Comparison of ENCODE assay signal across 10 cellular contexts in the genomic region with DNA sequence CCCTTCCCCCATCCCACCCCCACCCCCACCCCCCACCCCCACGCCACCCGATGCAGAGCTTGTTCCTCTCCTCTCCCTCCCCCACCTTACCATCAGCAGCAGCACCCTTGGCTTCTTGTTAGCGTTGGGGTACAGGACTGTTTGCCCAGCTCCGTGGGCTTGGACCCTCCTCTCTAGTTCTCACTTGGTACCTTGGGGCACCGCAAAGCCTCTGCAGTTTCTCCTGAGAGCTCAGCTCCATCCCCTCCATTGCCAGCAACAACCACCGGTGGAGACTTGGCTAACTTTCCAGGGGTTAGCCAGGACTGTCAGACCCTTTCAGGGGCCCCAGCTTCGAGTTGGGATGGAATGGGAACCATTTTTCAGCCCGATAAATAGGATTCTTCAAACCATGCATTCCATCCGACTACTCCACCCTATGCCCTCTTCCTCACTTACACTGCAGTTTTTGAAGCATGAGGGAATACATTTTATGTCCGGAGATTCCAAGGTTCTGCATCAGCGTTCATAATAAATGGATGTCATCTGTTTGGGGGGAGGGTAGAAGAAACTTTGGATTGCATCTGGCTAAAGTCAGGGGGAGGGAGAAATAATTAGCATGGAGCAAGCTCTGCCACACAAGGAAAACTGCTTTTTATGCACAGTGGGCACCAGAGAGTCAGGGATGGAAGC. TPM values are rescaled to one million over a fixed set of nuclear protein-coding genes. Genes with fewer than 3 reads are reported as not detected.
DNase-seq lines count a peak whose midpoint lies in the region; ATAC-seq and TF ChIP-seq lines count a peak whose summit lies in the region.
"Had no signal": no experiment of that assay in that cellular context is flagged by ENCODE, and none has a peak within 500 bp of the region (broad histone marks: within the 10 kb centered on the region; RNA-seq: fewer than 3 reads in every experiment).

No MANE protein-coding gene starts in this region.

- H3K4me1 ChIP-seq in smooth muscle cell (ENCODE audit: low read depth) (peaks cover 5% of the 10 kb centered on the region), transverse colon (peaks cover 0 to 13% (median 9%) of the 10 kb centered on the region in 4 donors)

- in situ Hi-C loops in transverse colon (cut with MboI; ENCODE audit: low pct_ligation_motif_present in 1 of 4, low pct_unique_long_range_greater_than_20kb in 1 of 4, low sequenced_read_pairs in 3 of 4): no loop called here

- no peak for TF ChIP-seq EP300 in transverse colon (IDR thresholded peaks at IDR 0.05; ENCODE audit: low read depth)

- CTCF ChIA-PET in activated CD8-positive, alpha-beta memory T cell treated with anti-CD3 and anti-CD28 coated beads, Interleukin-2, amount 10 ng/mL, durations not matched to agents 7 days and 5 days (lab: Charles Lee): interaction anchor here (0.9 to 4.2 kb wide), 4 partner anchors 13 to 232 kb away, joined by 3 to 18 read pairs (median 4); a partner anchor contains a TSS

- H3K27ac Mint-ChIP-seq in activated CD8-positive, alpha-beta memory T cell treated with anti-CD3 and anti-CD28 coated beads, Interleukin-2, amount 10 ng/mL, durations not matched to agents 7 days and 5 days: no peak overlapping the region

- ATAC-seq in activated CD8-positive, alpha-beta memory T cell treated with anti-CD3 and anti-CD28 coated beads, Interleukin-2, amount 10 ng/mL, durations not matched to agents 7 days and 5 days: no peak
- no peak for ATAC-seq in GM18909 (IDR thresholded peaks at IDR 0.05; ENCODE audit: poor library complexity, unreplicated experiment)

- peaks cover 16% of the 10 kb centered on the region for H3K4me1 Mint-ChIP-seq in activated CD8-positive, alpha-beta memory T cell treated with anti-CD3 and anti-CD28 coated beads, Interleukin-2, amount 10 ng/mL, durations not matched to agents 7 days and 5 days

- H3K36me3 ChIP-seq in smooth muscle cell (ENCODE audit: low read depth) (no peaks in the 10 kb centered on the region), transverse colon (no peaks in the 10 kb centered on the region)
- H3K36me3 ChIP-seq: thoracic aorta had no signal

- H3K79me2 ChIP-seq in smooth muscle cell (ENCODE audit: low read depth): no peaks in the 10 kb centered on the region

- no peak for TF ChIP-seq POLR2A in transverse colon (IDR thresholded peaks at IDR 0.05)

- peaks cover 70% of the 10 kb centered on the region for H3K27me3 Mint-ChIP-seq in activated CD8-positive, alpha-beta memory T cell treated with anti-CD3 and anti-CD28 coated beads, Interleukin-2, amount 10 ng/mL, durations not matched to agents 7 days and 5 days

- no peaks in the 10 kb centered on the region for H3K36me3 Mint-ChIP-seq in activated CD8-positive, alpha-beta memory T cell treated with anti-CD3 and anti-CD28 coated beads, Interleukin-2, amount 10 ng/mL, durations not matched to agents 7 days and 5 days

- TF ChIP-seq CTCF in smooth muscle cell (IDR thresholded peaks at IDR 0.05; ENCODE audit: borderline replicate concordance, insufficient read depth, poor library complexity, severe bottlenecking) (no peak), transverse colon (IDR thresholded peaks at IDR 0.05) (no peak)

- WGBS in smooth muscle cell (ENCODE audit: low lambda C conversion rate): 10% methylated on average over 11 of the region's 11 CpGs
- WGBS in transverse colon (ENCODE audit: low coverage in 1 of 2), 2 donors: 26 to 28% methylated on average over 4 to 11 of the region's 11 CpGs

- peak overlapping the region; percentile 95 for H3K4me2 ChIP-seq in smooth muscle cell
- H3K4me2 ChIP-seq: PC-9 had no signal

- H3F3A ChIP-seq in smooth muscle cell (ENCODE audit: low read depth): peaks cover 18% of the 10 kb centered on the region

- H3K9me3 Mint-ChIP-seq in activated CD8-positive, alpha-beta memory T cell treated with anti-CD3 and anti-CD28 coated beads, Interleukin-2, amount 10 ng/mL, durations not matched to agents 7 days and 5 days (ENCODE audit: low read depth): no peaks in the 10 kb centered on the region

- no peak for DNase-seq in activated CD8-positive, alpha-beta memory T cell treated with anti-CD3 and anti-CD28 coated beads, Interleukin-2, amount 10 ng/mL, durations not matched to agents 7 days and 5 days
- no peak for DNase-seq in activated CD8-positive, alpha-beta memory T cell treated with anti-CD3 and anti-CD28 coated beads for 24 hours
- peak; percentile 37 for DNase-seq in SW480 (ENCODE audit: low spot score)
- DNase-seq in fibroblast of the conjunctiva (ENCODE audit: low read depth): peak; percentile 36
- no peak for DNase-seq in smooth muscle cell (lab: John Stamatoyannopoulos, UW; ENCODE audit: unreplicated experiment)
- DNase-seq in transverse colon: no peak
- DNase-seq in NCI-H2029 treated with DMSO at 0.1 percent for 48 hours (lab: John Stamatoyannopoulos, UW): no peak
- DNase-seq: PC-9 had no signal

- no peak overlapping the region for H2AFZ ChIP-seq in smooth muscle cell (ENCODE audit: low read depth)
- H2AFZ ChIP-seq: PC-9 had no signal

- peaks cover 34% of the 10 kb centered on the region for H4K20me1 ChIP-seq in smooth muscle cell (ENCODE audit: low read depth)

- H3K9me3 ChIP-seq in smooth muscle cell (replicated peaks; ENCODE audit: low read depth) (no peaks in the 10 kb centered on the region), transverse colon (no peaks in the 10 kb centered on the region)
- H3K9me3 ChIP-seq: thoracic aorta had no signal

- H3K27me3 ChIP-seq in smooth muscle cell (ENCODE audit: low read depth) (peaks cover 5% of the 10 kb centered on the region), transverse colon (peaks cover 53% of the 10 kb centered on the region)

- H3K4me3 ChIP-seq in smooth muscle cell (no peak overlapping the region), transverse colon (no peak overlapping the region)
- H3K4me3 ChIP-seq: PC-9 had no signal

- intact Hi-C loops in transverse colon (cut with DNase I; ENCODE audit: low total_unique reads): no loop called here

- no peak overlapping the region for H3K9ac ChIP-seq in smooth muscle cell (ENCODE audit: low read depth)

- peak overlapping the region; percentile 72 for H3K4me3 Mint-ChIP-seq in activated CD8-positive, alpha-beta memory T cell treated with anti-CD3 and anti-CD28 coated beads, Interleukin-2, amount 10 ng/mL, durations not matched to agents 7 days and 5 days

- H3K27ac ChIP-seq in smooth muscle cell (ENCODE audit: low read depth) (no peak overlapping the region), transverse colon (no peak overlapping the region)
- H3K27ac ChIP-seq: PC-9, thoracic aorta had no signal

RNA-seq across cellular contexts. Expression of a gene that starts 1.1 kb away (rescaled TPM):
- 1 to 10 TPM; 1.3 to 2.3 TPM for total RNA-seq in activated CD8-positive, alpha-beta memory T cell treated with anti-CD3 and anti-CD28 coated beads, Interleukin-2, amount 10 ng/mL, durations not matched to agents 7 days and 5 days
- total RNA-seq in smooth muscle cell (4.1 and 4.5 TPM in 2 replicates), transverse colon (1 to 10 TPM in 3 of 4 donors, under 1 TPM in 1; 0.37 to 6.8 (median 3.2) TPM)
- polyA plus RNA-seq in smooth muscle cell: 0.38 and 0.89 TPM in 2 replicates

Comparison
In these comparisons a context has a peak if more than half of its experiments do, and no peak if none do; other contexts are left out.
1. DNase-seq: peak in SW480 (single experiment) and fibroblast of the conjunctiva (single experiment); none in activated CD8-positive, alpha-beta memory T cell treated with anti-CD3 and anti-CD28 coated beads, Interleukin-2, amount 10 ng/mL, durations not matched to agents 7 days and 5 days (single experiment), activated CD8-positive, alpha-beta memory T cell treated with anti-CD3 and anti-CD28 coated beads for 24 hours (single experiment), smooth muscle cell (single experiment), transverse colon (single experiment) and NCI-H2029 treated with DMSO at 0.1 percent for 48 hours (single experiment).